Comparison of ENCODE assay signal across 8 cellular contexts in genomic region chrX:102721169-102721506, GRCh38. TPM values are rescaled to one million over a fixed set of nuclear protein-coding genes. Genes with fewer than 3 reads are reported as not detected.
A peak's percentile ranks its signal among the peaks of the same experiment; 100 is the strongest.
DNase-seq lines count a peak whose midpoint lies in the region; ATAC-seq, FAIRE-seq and TF ChIP-seq lines count a peak whose summit lies in the region.
"Not testable (repeated sequence)": the region's sequence is repeated elsewhere in the genome, so short reads cannot be mapped to it uniquely, and the experiment has no call there.

No MANE protein-coding gene starts in this region.

- not testable (repeated sequence) for H4K20me1 ChIP-seq in endothelial cell of umbilical vein (replicated peaks; ENCODE audit: control insufficient read depth, extremely low read depth, insufficient read depth, low read length)

- dilution Hi-C loops in endothelial cell of umbilical vein (cut with MboI; ENCODE audit: extremely low pct_ligation_motif_present, low sequenced_read_pairs): not testable (repeated sequence)

- H3K4me1 ChIP-seq in endothelial cell of umbilical vein (ENCODE audit: control insufficient read depth, extremely low read depth, insufficient read depth, low read length): peaks cover 11% of the 10 kb centered on the region

- intact Hi-C loops in endothelial cell of umbilical vein (cut with micrococcal nuclease): loop anchor here (2.0 kb wide), 1 partner anchor 44 kb away; no protein-coding TSS in a partner anchor
- intact Hi-C loops in natural killer cell (cut with micrococcal nuclease): not testable (repeated sequence)

- H3K27me3 Mint-ChIP-seq in natural killer cell (ENCODE audit: low read depth in 2 of 2); stimulated activated memory B cell treated with anti-CD40 and anti-IgM and Interleukin-4, amounts not matched to agents 10 μg/mL and 1 μg/mL and 100 μg/mL, for 72 hours: not testable (repeated sequence)

- POLR2A ChIA-PET in endothelial cell of umbilical vein (lab: Charles Lee): not testable (repeated sequence)

- not testable (repeated sequence) for TF ChIP-seq POLR2A in endothelial cell of umbilical vein (IDR thresholded peaks at IDR 0.05; ENCODE audit: low read depth, low read length)

- H3K4me2 ChIP-seq in endothelial cell of umbilical vein (ENCODE audit: insufficient read depth, low read length): peak overlapping the region; percentile 74

- not testable (repeated sequence) for H3K4me1 Mint-ChIP-seq in natural killer cell; stimulated activated memory B cell treated with anti-CD40 and anti-IgM and Interleukin-4, amounts not matched to agents 10 μg/mL and 1 μg/mL and 100 μg/mL, for 72 hours

- not testable (repeated sequence) for H3K36me3 Mint-ChIP-seq in natural killer cell; stimulated activated memory B cell treated with anti-CD40 and anti-IgM and Interleukin-4, amounts not matched to agents 10 μg/mL and 1 μg/mL and 100 μg/mL, for 72 hours

- not testable (repeated sequence) for H3K9me3 ChIP-seq in endothelial cell of umbilical vein (replicated peaks; ENCODE audit: control insufficient read depth, insufficient read depth, low read length); iPS-18c (ENCODE audit: control insufficient read depth, insufficient read depth, low read length)

- peak overlapping the region in 1 of 2 donors; percentile 88 for H3K27ac Mint-ChIP-seq in natural killer cell
- H3K27ac Mint-ChIP-seq in stimulated activated memory B cell treated with anti-CD40 and anti-IgM and Interleukin-4, amounts not matched to agents 10 μg/mL and 1 μg/mL and 100 μg/mL, for 72 hours: peak overlapping the region; percentile 82

- DNase-seq in AG10803 (ENCODE audit: low read depth); endothelial cell of umbilical vein (ENCODE audit: low read depth, low spot score); natural killer cell: not testable (repeated sequence)

- not testable (repeated sequence) for H3K27me3 ChIP-seq in endothelial cell of umbilical vein (ENCODE audit: control insufficient read depth in 2 of 2, insufficient read depth in 2 of 2, low read length in 2 of 2)

- CTCF ChIA-PET in endothelial cell of umbilical vein (lab: Charles Lee): not testable (repeated sequence)

- H3K27ac ChIP-seq in angular gyrus (ENCODE audit: low read depth, low read length): peak overlapping the region; percentile 62
- not testable (repeated sequence) for H3K27ac ChIP-seq in endothelial cell of umbilical vein (ENCODE audit: insufficient read depth, low read depth, low read length)

- peak overlapping the region; percentile 72 for H3K4me3 ChIP-seq in AG10803 (ENCODE audit: low read length)
- H3K4me3 ChIP-seq in WI38 (ENCODE audit: low read depth, low read length): peak overlapping the region; percentile 68
- peak overlapping the region in 2 of 3 experiments; percentile 58 to 76 for H3K4me3 ChIP-seq in endothelial cell of umbilical vein (replicated peaks in 1 of 3; ENCODE audit: insufficient read depth in 1 of 3, low read depth in 1 of 3, low read length in 3 of 3)
- H3K4me3 ChIP-seq in iPS-18c (ENCODE audit: insufficient read depth, low read depth, low read length): peak overlapping the region; percentile 46; the same call in 1 of the 2 replicates

- peak overlapping the region; percentile 73 for H3K9ac ChIP-seq in endothelial cell of umbilical vein (replicated peaks; ENCODE audit: extremely low read depth, insufficient read depth, low read length)

- H2AFZ ChIP-seq in endothelial cell of umbilical vein (ENCODE audit: low read depth, low read length): peak overlapping the region; percentile 87

- BruUV-seq in endothelial cell of umbilical vein (replicated peaks; lab: Mats Ljungman, UMichigan): not testable (repeated sequence)

- not testable (repeated sequence) for H3K79me2 ChIP-seq in endothelial cell of umbilical vein (ENCODE audit: control insufficient read depth, insufficient read depth, low read length)

- H3K9me1 ChIP-seq in endothelial cell of umbilical vein (replicated peaks; ENCODE audit: control insufficient read depth, extremely low read depth, insufficient read depth, low read length): not testable (repeated sequence)

- not testable (repeated sequence) for H3K36me3 ChIP-seq in endothelial cell of umbilical vein (ENCODE audit: control insufficient read depth in 2 of 2, extremely low read depth in 1 of 2, insufficient read depth in 2 of 2, low read length in 2 of 2)

- TF ChIP-seq CTCF in AG10803 (conservative IDR thresholded peaks at IDR 0.05; ENCODE audit: low read length); WI38 (IDR thresholded peaks at IDR 0.05; ENCODE audit: low read depth, low read length); endothelial cell of umbilical vein (IDR thresholded peaks at IDR 0.05; ENCODE audit: extremely low read depth in 1 of 2, insufficient read depth in 1 of 2, low read depth in 1 of 2, low read length in 2 of 2); natural killer cell (IDR thresholded peaks at IDR 0.05): not testable (repeated sequence)

- peak; percentile 14 for ATAC-seq in HG03354 (IDR thresholded peaks at IDR 0.05; ENCODE audit: poor library complexity, severe bottlenecking, unreplicated experiment)
- not testable (repeated sequence) for ATAC-seq in natural killer cell; stimulated activated memory B cell treated with anti-CD40 and anti-IgM and Interleukin-4, amounts not matched to agents 10 μg/mL and 1 μg/mL and 100 μg/mL, for 72 hours

- FAIRE-seq in endothelial cell of umbilical vein (lab: Jason Lieb, UNC): not testable (repeated sequence)

- not testable (repeated sequence) for H3K9me3 Mint-ChIP-seq in natural killer cell; stimulated activated memory B cell treated with anti-CD40 and anti-IgM and Interleukin-4, amounts not matched to agents 10 μg/mL and 1 μg/mL and 100 μg/mL, for 72 hours

- H3K4me3 Mint-ChIP-seq in natural killer cell: peak overlapping the region; percentile 94
- peak overlapping the region; percentile 94 for H3K4me3 Mint-ChIP-seq in stimulated activated memory B cell treated with anti-CD40 and anti-IgM and Interleukin-4, amounts not matched to agents 10 μg/mL and 1 μg/mL and 100 μg/mL, for 72 hours

RNA-seq across cellular contexts. Expression of gene GPRASP3, which starts 0.6 kb away (rescaled TPM):
- 5.1 and 7.2 TPM in 2 replicates for total RNA-seq in endothelial cell of umbilical vein
- 1.9 and 4.0 TPM in 2 replicates for polyA plus RNA-seq in endothelial cell of umbilical vein
- 2.7 and 3.9 TPM in 2 replicates for polyA plus RNA-seq in endothelial cell of umbilical vein (2011; cell fraction: cytosol; rRNA removed)
- polyA plus RNA-seq in endothelial cell of umbilical vein (2011; cell fraction: nucleus; rRNA removed): 3.8 and 4.3 TPM in 2 replicates
- polyA plus RNA-seq in endothelial cell of umbilical vein (2012): 3.9 and 5.1 TPM in 2 replicates
- polyA minus RNA-seq in endothelial cell of umbilical vein: 6.5 and 8.4 TPM in 2 replicates
- 1.7 TPM for polyA minus RNA-seq in endothelial cell of umbilical vein (2011; cell fraction: cytosol; rRNA and poly(A)+ RNA removed)
- polyA minus RNA-seq in endothelial cell of umbilical vein (2011; cell fraction: nucleus; rRNA and poly(A)+ RNA removed): 6.8 and 10.7 TPM in 2 replicates
- 1 to 10 TPM; 2.1 to 2.9 (median 2.6) TPM for total RNA-seq in natural killer cell

RNA-seq across cellular contexts. Expression of gene GPRASP2, which starts 8.9 kb away (rescaled TPM):
- total RNA-seq in endothelial cell of umbilical vein: 5.3 and 6.5 TPM in 2 replicates
- polyA plus RNA-seq in endothelial cell of umbilical vein: 3.7 and 4.9 TPM in 2 replicates
- polyA plus RNA-seq in endothelial cell of umbilical vein (2011; cell fraction: cytosol; rRNA removed): 6.5 and 6.9 TPM in 2 replicates
- polyA plus RNA-seq in endothelial cell of umbilical vein (2011; cell fraction: nucleus; rRNA removed): 7.9 and 10.0 TPM in 2 replicates
- polyA plus RNA-seq in endothelial cell of umbilical vein (2012): 7.1 and 8.7 TPM in 2 replicates
- 12.4 and 13.1 TPM in 2 replicates for polyA minus RNA-seq in endothelial cell of umbilical vein
- 0.31 TPM for polyA minus RNA-seq in endothelial cell of umbilical vein (2011; cell fraction: cytosol; rRNA and poly(A)+ RNA removed)
- polyA minus RNA-seq in endothelial cell of umbilical vein (2011; cell fraction: nucleus; rRNA and poly(A)+ RNA removed): 2.1 and 2.7 TPM in 2 replicates
- total RNA-seq in natural killer cell: under 1 TPM; 0.43 to 0.70 (median 0.68) TPM
